1 cellular context compared by ENCODE assay signal in genomic region chr18:59566507-59566906, GRCh38.
TF ChIP-seq lines count a peak whose summit lies in the region.

No MANE protein-coding gene starts in this region.

TF ChIP-seq in liver, 16 proteins besides CTCF, POLR2A, EP300 and RAD21 (continued from another document):
- TF ChIP-seq REST (IDR thresholded peaks at IDR 0.05), result no peak
- no peak for TF ChIP-seq FOXA2 (IDR thresholded peaks at IDR 0.05)
- peak; percentile 37 for TF ChIP-seq NR2F2 (IDR thresholded peaks at IDR 0.05)
- TF ChIP-seq HNF4A (conservative IDR thresholded peaks at IDR 0.05), result no peak
- TF ChIP-seq FOXA1 (IDR thresholded peaks at IDR 0.05), result no peak
